ENCODE assay signal across 1 cellular context in genomic region chr3:49939858-49940666, GRCh38.
A peak's percentile ranks its signal among the peaks of the same experiment; 100 is the strongest.
TF ChIP-seq lines count a peak whose summit lies in the region.

TSS of gene RBM6 (plus strand) at chr3:49940150. CDS start at chr3:49962642, 22,492 bp downstream.

TF ChIP-seq in K562, 482 proteins besides CTCF, POLR2A, EP300 and RAD21 (continued from another document and continues in another):
- TF ChIP-seq ZNF318 (IDR thresholded peaks at IDR 0.05; ENCODE audit: borderline replicate concordance in 1 of 2, low read depth in 1 of 2) (no peak), MEF2A (IDR thresholded peaks at IDR 0.05; ENCODE audit: control insufficient read depth, low read depth, low read length) (no peak), MAFF (IDR thresholded peaks at IDR 0.05; ENCODE audit: low read length) (no peak), CCNT2 (IDR thresholded peaks at IDR 0.05; ENCODE audit: borderline replicate concordance, extremely low read depth, insufficient read length, low read depth, low read length) (peak; percentile 18), ZNF445 (CRISPR knock-in tag; IDR thresholded peaks at IDR 0.05; ENCODE audit: low read depth) (no peak), SMARCA4 (IDR thresholded peaks at IDR 0.05) (no peak), HDAC1 (IDR thresholded peaks at IDR 0.05) (peak in 1 of 2 experiments; percentile 93; a peak in 2 of 4 replicates), ZNF311 (CRISPR knock-in tag; IDR thresholded peaks at IDR 0.05) (no peak), TGIF2 (CRISPR knock-in tag; IDR thresholded peaks at IDR 0.05) (peak; percentile 92), TARDBP (IDR thresholded peaks at IDR 0.05) (no peak), SPI1 (IDR thresholded peaks at IDR 0.05; ENCODE audit: borderline replicate concordance, low read depth, low read length) (0 out of 2 replicates have a peak, but pooled peaks have one; percentile 36), PML (IDR thresholded peaks at IDR 0.05; ENCODE audit: low read length) (peak; percentile 84), ZNF41 (CRISPR knock-in tag; conservative IDR thresholded peaks at IDR 0.05) (no peak), ZNF76 (CRISPR knock-in tag; IDR thresholded peaks at IDR 0.05; ENCODE audit: borderline replicate concordance) (no peak), ZNF124 (CRISPR knock-in tag; IDR thresholded peaks at IDR 0.05) (no peak), USF2 (CRISPR knock-in tag; IDR thresholded peaks at IDR 0.05) (peak; percentile 82), ZBTB26 (CRISPR knock-in tag; IDR thresholded peaks at IDR 0.05) (no peak), HMG20B (CRISPR knock-in tag; IDR thresholded peaks at IDR 0.05) (no peak), ZSCAN32 (CRISPR knock-in tag; IDR thresholded peaks at IDR 0.05) (no peak), ETV6 (IDR thresholded peaks at IDR 0.05; ENCODE audit: borderline replicate concordance in 1 of 2, low read depth in 2 of 2, low read length in 1 of 2) (no peak), ETV6 (CRISPR knock-in tag; IDR thresholded peaks at IDR 0.05; ENCODE audit: borderline replicate concordance) (no peak), WHSC1 (IDR thresholded peaks at IDR 0.05; ENCODE audit: low read length) (no peak), TSHZ1 (CRISPR knock-in tag; IDR thresholded peaks at IDR 0.05) (no peak), ASH1L (IDR thresholded peaks at IDR 0.05; ENCODE audit: borderline replicate concordance, low read depth, partially characterized antibody) (no peak), XRCC5 (IDR thresholded peaks at IDR 0.05; ENCODE audit: low read depth, low read length) (peak; percentile 22; the same call in 1 of the 2 replicates), CHD7 (IDR thresholded peaks at IDR 0.05; ENCODE audit: low read depth, low read length) (no peak), YBX1 (IDR thresholded peaks at IDR 0.05) (no peak)
